30 cellular contexts compared by ENCODE assay signal in the genomic region with DNA sequence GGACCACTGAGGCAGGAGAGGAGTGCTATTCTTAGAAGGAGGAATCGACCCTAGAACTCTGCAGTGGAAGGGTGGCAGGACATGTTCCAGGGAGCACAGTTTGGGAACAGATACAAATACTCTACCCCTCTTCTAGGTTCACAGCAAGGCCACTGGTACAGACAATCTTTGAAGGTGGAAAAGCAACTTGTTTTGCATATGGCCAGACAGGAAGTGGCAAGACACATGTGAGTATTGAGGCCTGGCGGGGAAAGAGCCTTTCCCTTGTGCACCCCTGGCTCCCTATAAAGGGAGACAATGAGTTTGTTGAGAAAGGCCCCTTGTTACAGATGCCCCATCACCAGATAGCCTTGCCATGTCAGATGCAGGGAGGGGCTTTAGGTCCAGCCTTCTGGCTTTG. TPM values are rescaled to one million over a fixed set of nuclear protein-coding genes. Genes with fewer than 3 reads are reported as not detected.
DNase-seq lines count a peak whose midpoint lies in the region; ATAC-seq, FAIRE-seq and TF ChIP-seq lines count a peak whose summit lies in the region.
"Had no signal": no experiment of that assay in that cellular context is flagged by ENCODE, and none has a peak within 500 bp of the region (broad histone marks: within the 10 kb centered on the region; RNA-seq: fewer than 3 reads in every experiment).

No MANE protein-coding gene starts in this region.

- peak; percentile 76 for FAIRE-seq in GM18507 (lab: Jason Lieb, UNC)
- no peak for FAIRE-seq in frontal cortex (lab: Jason Lieb, UNC)
- FAIRE-seq: H1, islet of Langerhans had no signal

- peaks cover 60% of the 10 kb centered on the region for H3K36me3 Mint-ChIP-seq in activated T-helper 1 cell treated with anti-CD3 and anti-CD28 coated beads, Interleukin-12 subunit alpha, Interleukin-12 subunit beta, Interleukin-2, Interleukin-4 antibody, amounts not matched to agents 30 ng/mL and 10 ng/mL and 1 ng/mL, durations not matched to agents 14 hours and 24 hours and 36 hours (ENCODE audit: low read depth)
- H3K36me3 Mint-ChIP-seq: CD4-positive, CD25-positive, alpha-beta regulatory T cell had no signal

- H3K4me3 ChIP-seq in DOHH2 (ENCODE audit: low read length): peak overlapping the region; percentile 44
- H3K4me3 ChIP-seq in gastroesophageal sphincter: no peak overlapping the region
- H3K4me3 ChIP-seq: skin epidermis, tibial nerve had no signal

- no peak for TF ChIP-seq POLR2A in gastroesophageal sphincter (IDR thresholded peaks at IDR 0.05)

- H3K4me1 Mint-ChIP-seq in activated T-helper 1 cell treated with anti-CD3 and anti-CD28 coated beads, Interleukin-12 subunit alpha, Interleukin-12 subunit beta, Interleukin-2, Interleukin-4 antibody, amounts not matched to agents 30 ng/mL and 10 ng/mL and 1 ng/mL, durations not matched to agents 14 hours and 24 hours and 36 hours (ENCODE audit: low read depth): peaks cover 4% of the 10 kb centered on the region

- no peaks in the 10 kb centered on the region; the same call in 1 of the 2 replicates for H3F3A ChIP-seq in DOHH2 (ENCODE audit: control insufficient read depth, insufficient read depth)

- H3K9me3 Mint-ChIP-seq in activated T-helper 1 cell treated with anti-CD3 and anti-CD28 coated beads, Interleukin-12 subunit alpha, Interleukin-12 subunit beta, Interleukin-2, Interleukin-4 antibody, amounts not matched to agents 30 ng/mL and 10 ng/mL and 1 ng/mL, durations not matched to agents 14 hours and 24 hours and 36 hours: no peaks in the 10 kb centered on the region
- H3K9me3 Mint-ChIP-seq: CD4-positive, CD25-positive, alpha-beta regulatory T cell; stimulated activated naive CD8-positive, alpha-beta T cell treated with anti-CD3 and anti-CD28 coated beads, Interleukin-15, amount 100 ng/mL, for 72 hours had no signal

- DNase-seq in GM18507 (ENCODE audit: extremely low spot score, insufficient read length, low read depth) (no peak), frontal cortex (ENCODE audit: low spot score in 2 of 2) (no peak), EL (no peak)
- DNase-seq in activated T-helper 1 cell treated with anti-CD3 and anti-CD28 coated beads, Interleukin-12 subunit alpha, Interleukin-12 subunit beta, Interleukin-2, Interleukin-4 antibody, amounts not matched to agents 30 ng/mL and 10 ng/mL and 1 ng/mL, durations not matched to agents 14 hours and 24 hours and 36 hours (ENCODE audit: low spot score): no peak
- no peak for DNase-seq in activated naive CD4-positive, alpha-beta T cell (lab: John Stamatoyannopoulos, UW)
- DNase-seq: activated CD4-positive, alpha-beta T cell treated with anti-CD3 and anti-CD28 coated beads for 1 hour; activated gamma-delta T cell; CD4-positive, CD25-positive, alpha-beta regulatory T cell; central memory CD4-positive, alpha-beta T cell; DMS 273 treated with DMSO at 0.1 percent for 48 hours; foreskin fibroblast; GF-D8; hippocampal formation; NCI-H1092; NCI-H2081; NCI-H446; stimulated activated naive CD8-positive, alpha-beta T cell treated with anti-CD3 and anti-CD28 coated beads, Interleukin-15, amount 100 ng/mL, for 72 hours had no signal

- no peaks in the 10 kb centered on the region for H3K9me2 ChIP-seq in DOHH2 (replicated peaks; ENCODE audit: control insufficient read depth, low read length)

- 100% methylated on average over 1 of the region's 2 CpGs; no CpG with 5 or more reads in 1 of the 2 donors for WGBS in gastroesophageal sphincter (ENCODE audit: low coverage in 1 of 2), 2 donors

- peaks cover 51% of the 10 kb centered on the region for H3K4me1 ChIP-seq in DOHH2 (ENCODE audit: control insufficient read depth, low read length)
- no peaks in the 10 kb centered on the region for H3K4me1 ChIP-seq in gastroesophageal sphincter
- H3K4me1 ChIP-seq: tibial nerve had no signal

- peak; percentile 67 for ATAC-seq in HG02678 (IDR thresholded peaks at IDR 0.05; ENCODE audit: unreplicated experiment)
- no peak for ATAC-seq in gastroesophageal sphincter
- ATAC-seq: stimulated activated naive CD8-positive, alpha-beta T cell treated with anti-CD3 and anti-CD28 coated beads, Interleukin-15, amount 100 ng/mL, for 72 hours had no signal

- H3K27me3 Mint-ChIP-seq in activated T-helper 1 cell treated with anti-CD3 and anti-CD28 coated beads, Interleukin-12 subunit alpha, Interleukin-12 subunit beta, Interleukin-2, Interleukin-4 antibody, amounts not matched to agents 30 ng/mL and 10 ng/mL and 1 ng/mL, durations not matched to agents 14 hours and 24 hours and 36 hours (ENCODE audit: insufficient read depth): no peaks in the 10 kb centered on the region
- H3K27me3 Mint-ChIP-seq: CD4-positive, CD25-positive, alpha-beta regulatory T cell; stimulated activated naive CD8-positive, alpha-beta T cell treated with anti-CD3 and anti-CD28 coated beads, Interleukin-15, amount 100 ng/mL, for 72 hours had no signal

- H3K4me2 ChIP-seq in DOHH2 (ENCODE audit: low read length): peak overlapping the region; percentile 55

- no peak overlapping the region for H3K4me3 Mint-ChIP-seq in activated T-helper 1 cell treated with anti-CD3 and anti-CD28 coated beads, Interleukin-12 subunit alpha, Interleukin-12 subunit beta, Interleukin-2, Interleukin-4 antibody, amounts not matched to agents 30 ng/mL and 10 ng/mL and 1 ng/mL, durations not matched to agents 14 hours and 24 hours and 36 hours
- H3K4me3 Mint-ChIP-seq: CD4-positive, CD25-positive, alpha-beta regulatory T cell; stimulated activated naive CD8-positive, alpha-beta T cell treated with anti-CD3 and anti-CD28 coated beads, Interleukin-15, amount 100 ng/mL, for 72 hours had no signal

- peaks cover 10% of the 10 kb centered on the region for H3K79me2 ChIP-seq in DOHH2 (ENCODE audit: control insufficient read depth, low read length)

- H3K9me3 ChIP-seq in DOHH2 (ENCODE audit: control insufficient read depth, insufficient read depth, low read length): no peaks in the 10 kb centered on the region
- no peaks in the 10 kb centered on the region for H3K9me3 ChIP-seq in gastroesophageal sphincter
- H3K9me3 ChIP-seq: neutrophil, tibial nerve had no signal

- H3K27ac Mint-ChIP-seq in activated T-helper 1 cell treated with anti-CD3 and anti-CD28 coated beads, Interleukin-12 subunit alpha, Interleukin-12 subunit beta, Interleukin-2, Interleukin-4 antibody, amounts not matched to agents 30 ng/mL and 10 ng/mL and 1 ng/mL, durations not matched to agents 14 hours and 24 hours and 36 hours: peak overlapping the region; percentile 67
- H3K27ac Mint-ChIP-seq: stimulated activated naive CD8-positive, alpha-beta T cell treated with anti-CD3 and anti-CD28 coated beads, Interleukin-15, amount 100 ng/mL, for 72 hours had no signal

- H4K20me1 ChIP-seq in DOHH2 (ENCODE audit: control insufficient read depth, insufficient read depth, low read depth, low read length): no peaks in the 10 kb centered on the region

- H3K27me3 ChIP-seq in DOHH2 (ENCODE audit: control insufficient read depth, low read length) (no peaks in the 10 kb centered on the region), gastroesophageal sphincter (no peaks in the 10 kb centered on the region)
- H3K27me3 ChIP-seq: neutrophil, tibial nerve had no signal

- no peak for TF ChIP-seq EP300 in gastroesophageal sphincter (IDR thresholded peaks at IDR 0.05)

- H3K36me3 ChIP-seq in DOHH2 (ENCODE audit: control insufficient read depth, low read length): peaks cover 97% of the 10 kb centered on the region
- no peaks in the 10 kb centered on the region for H3K36me3 ChIP-seq in gastroesophageal sphincter
- H3K36me3 ChIP-seq: tibial nerve had no signal

- intact Hi-C loops in activated T-helper 1 cell treated with anti-CD3 and anti-CD28 coated beads, Interleukin-12 subunit alpha, Interleukin-12 subunit beta, Interleukin-2, Interleukin-4 antibody, amounts not matched to agents 30 ng/mL and 10 ng/mL and 1 ng/mL, durations not matched to agents 14 hours and 24 hours and 36 hours (cut with micrococcal nuclease): no loop called here

- TF ChIP-seq CTCF in DOHH2 (IDR thresholded peaks at IDR 0.05; ENCODE audit: low read depth, low read length, poor library complexity, severe bottlenecking) (no peak), gastroesophageal sphincter (IDR thresholded peaks at IDR 0.05) (no peak)

- peak overlapping the region; percentile 59 for H3K27ac ChIP-seq in DOHH2 (ENCODE audit: low read depth, low read length)
- H3K27ac ChIP-seq in gastroesophageal sphincter: no peak overlapping the region
- H3K27ac ChIP-seq: neutrophil, skin epidermis, tibial nerve had no signal

RNA-seq across cellular contexts. Expression of gene KIF2C, which starts 17.8 kb away (rescaled TPM):
- 68.7 and 72.9 TPM in 2 replicates for total RNA-seq in activated T-helper 1 cell treated with anti-CD3 and anti-CD28 coated beads, Interleukin-12 subunit alpha, Interleukin-12 subunit beta, Interleukin-2, Interleukin-4 antibody, amounts not matched to agents 30 ng/mL and 10 ng/mL and 1 ng/mL, durations not matched to agents 14 hours and 24 hours and 36 hours
- 2.9 TPM for total RNA-seq in frontal cortex
- 1 to 10 TPM in 1 of 4 donors, under 1 TPM in 3; 0.40 to 2.2 (median 0.72) TPM for total RNA-seq in gastroesophageal sphincter

RNA-seq across cellular contexts. Expression of gene RPS8, which starts 17.9 kb away (rescaled TPM):
- 2,172 and 2,226 TPM in 2 replicates for total RNA-seq in activated T-helper 1 cell treated with anti-CD3 and anti-CD28 coated beads, Interleukin-12 subunit alpha, Interleukin-12 subunit beta, Interleukin-2, Interleukin-4 antibody, amounts not matched to agents 30 ng/mL and 10 ng/mL and 1 ng/mL, durations not matched to agents 14 hours and 24 hours and 36 hours
- total RNA-seq in frontal cortex (1,632 TPM), gastroesophageal sphincter (1,000 to 10,000 TPM; 1,157 to 3,010 (median 2,305) TPM)

RNA-seq across cellular contexts. Expression of gene RNU5D-1, which starts 26.4 kb away (rescaled TPM):
- total RNA-seq in activated T-helper 1 cell treated with anti-CD3 and anti-CD28 coated beads, Interleukin-12 subunit alpha, Interleukin-12 subunit beta, Interleukin-2, Interleukin-4 antibody, amounts not matched to agents 30 ng/mL and 10 ng/mL and 1 ng/mL, durations not matched to agents 14 hours and 24 hours and 36 hours: not detected in 2 replicates
- total RNA-seq in frontal cortex: not detected
- not detected for total RNA-seq in gastroesophageal sphincter
- total RNA-seq: CD4-positive, CD25-positive, alpha-beta regulatory T cell; dermis microvascular lymphatic vessel endothelial cell; epithelial cell of proximal tubule; H1; LHCN-M2; lower leg skin; mucosa of gallbladder; tibial nerve had no signal

RNA-seq across cellular contexts. Expression of gene BEST4, which starts 30.6 kb away (rescaled TPM):
- total RNA-seq in activated T-helper 1 cell treated with anti-CD3 and anti-CD28 coated beads, Interleukin-12 subunit alpha, Interleukin-12 subunit beta, Interleukin-2, Interleukin-4 antibody, amounts not matched to agents 30 ng/mL and 10 ng/mL and 1 ng/mL, durations not matched to agents 14 hours and 24 hours and 36 hours: 0.47 and 0.54 TPM in 2 replicates
- total RNA-seq in frontal cortex (0.41 TPM), gastroesophageal sphincter (under 1 TPM in 2 of 4 donors, not detected in 2; 0.15 to 0.31 TPM)
- total RNA-seq: dermis microvascular lymphatic vessel endothelial cell, LHCN-M2 had no signal

RNA-seq across cellular contexts. Expression of gene PLK3, which starts 42.8 kb away (rescaled TPM):
- total RNA-seq in activated T-helper 1 cell treated with anti-CD3 and anti-CD28 coated beads, Interleukin-12 subunit alpha, Interleukin-12 subunit beta, Interleukin-2, Interleukin-4 antibody, amounts not matched to agents 30 ng/mL and 10 ng/mL and 1 ng/mL, durations not matched to agents 14 hours and 24 hours and 36 hours: 208 and 211 TPM in 2 replicates
- total RNA-seq in frontal cortex (10.2 TPM), gastroesophageal sphincter (10 to 100 TPM in 3 of 4 donors, 1 to 10 TPM in 1; 9.4 to 31.2 (median 12.0) TPM)

Comparison
In these comparisons a context has a peak if more than half of its experiments do, and no peak if none do; other contexts are left out.
1. RNA of gene KIF2C, which starts 17.8 kb away (total RNA-seq): 68.7 to 72.9 TPM in activated T-helper 1 cell treated with anti-CD3 and anti-CD28 coated beads, Interleukin-12 subunit alpha, Interleukin-12 subunit beta, Interleukin-2, Interleukin-4 antibody, amounts not matched to agents 30 ng/mL and 10 ng/mL and 1 ng/mL, durations not matched to agents 14 hours and 24 hours and 36 hours; 2.9 TPM in frontal cortex (single experiment) and 0.40 to 2.2 TPM in gastroesophageal sphincter; every median in the first group is over 10 times any median in the second.